Comparison of ENCODE assay signal across 1 cellular context in the genomic region with DNA sequence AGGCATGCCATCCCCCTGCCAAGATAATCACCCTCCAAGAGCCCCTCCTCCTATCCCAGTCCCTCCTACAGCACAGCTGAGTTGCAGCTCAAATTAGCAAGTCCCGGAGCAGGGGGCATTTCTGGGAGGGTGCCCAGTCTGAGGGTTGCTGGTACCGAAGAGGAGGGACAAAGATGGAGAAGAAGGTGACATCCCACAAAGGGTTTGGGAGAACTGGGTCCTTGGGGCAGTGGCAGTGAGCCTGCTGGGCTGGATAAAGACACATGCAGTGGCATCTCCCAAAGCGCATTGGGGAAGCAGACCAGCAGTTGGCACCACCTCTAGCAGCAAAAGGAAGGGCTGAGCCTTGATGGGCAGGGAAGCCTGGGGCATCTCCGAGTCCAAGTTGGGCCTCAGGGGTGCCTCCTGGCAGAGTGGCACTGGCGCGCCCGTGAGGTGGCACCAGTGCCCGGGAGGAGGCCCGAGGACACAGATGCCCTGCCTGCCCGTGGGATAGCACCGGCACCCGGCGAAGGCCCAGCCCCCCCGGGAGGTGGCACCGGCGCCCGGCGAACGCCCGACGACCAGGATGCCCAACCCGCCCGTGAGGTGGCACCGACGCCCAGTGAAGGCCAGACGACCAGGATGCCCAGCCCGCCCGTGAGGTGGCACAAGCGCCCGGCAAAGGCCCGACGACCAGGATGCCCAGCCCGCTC.
TF ChIP-seq lines count a peak whose summit lies in the region.

No MANE protein-coding gene starts in this region.

TF ChIP-seq in GM23338, 12 proteins besides CTCF, POLR2A, EP300 and RAD21 (continued from another document):
- TF ChIP-seq ZNF462 (CRISPR knock-in tag; IDR thresholded peaks at IDR 0.05): no peak
- TF ChIP-seq ZNF331 (CRISPR knock-in tag; IDR thresholded peaks at IDR 0.05; ENCODE audit: low read depth): no peak
- TF ChIP-seq ZNF114 (CRISPR knock-in tag; IDR thresholded peaks at IDR 0.05): no peak
- TF ChIP-seq, protein P1, sequence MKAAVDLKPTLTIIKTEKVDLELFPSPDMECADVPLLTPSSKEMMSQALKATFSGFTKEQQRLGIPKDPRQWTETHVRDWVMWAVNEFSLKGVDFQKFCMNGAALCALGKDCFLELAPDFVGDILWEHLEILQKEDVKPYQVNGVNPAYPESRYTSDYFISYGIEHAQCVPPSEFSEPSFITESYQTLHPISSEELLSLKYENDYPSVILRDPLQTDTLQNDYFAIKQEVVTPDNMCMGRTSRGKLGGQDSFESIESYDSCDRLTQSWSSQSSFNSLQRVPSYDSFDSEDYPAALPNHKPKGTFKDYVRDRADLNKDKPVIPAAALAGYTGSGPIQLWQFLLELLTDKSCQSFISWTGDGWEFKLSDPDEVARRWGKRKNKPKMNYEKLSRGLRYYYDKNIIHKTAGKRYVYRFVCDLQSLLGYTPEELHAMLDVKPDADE (IDR thresholded peaks at IDR 0.05): no peak
- no peak for TF ChIP-seq CREB1 (CRISPR knock-in tag; IDR thresholded peaks at IDR 0.05; ENCODE audit: low read depth)
- no peak for TF ChIP-seq STAT1 (IDR thresholded peaks at IDR 0.05; ENCODE audit: unreplicated experiment)
- no peak for TF ChIP-seq JUNB (IDR thresholded peaks at IDR 0.05; ENCODE audit: unreplicated experiment)
